Comparison of ENCODE assay signal across 27 cellular contexts in genomic region chr10:100565206-100565985, GRCh38.
"Had no signal": no experiment of that assay in that cellular context is flagged by ENCODE, and none has a peak within 500 bp of the region (broad histone marks: within the 10 kb centered on the region; RNA-seq: fewer than 3 reads in every experiment).

No MANE protein-coding gene starts in this region.

- H3K4me3 ChIP-seq: ovary, skin epidermis, tibial artery, uterus had no signal

- H3K27ac Mint-ChIP-seq: activated CD4-positive, alpha-beta memory T cell treated with anti-CD3 and anti-CD28 coated beads, Interleukin-2, amount 10 ng/mL, durations not matched to agents 7 days and 5 days; activated CD4-positive, alpha-beta T cell treated with anti-CD3 and anti-CD28 coated beads, Interleukin-2, amount 10 ng/mL, durations not matched to agents 7 days and 5 days; activated naive CD4-positive, alpha-beta T cell treated with anti-CD3 and anti-CD28 coated beads for 36 hours; activated naive CD8-positive, alpha-beta T cell treated with anti-CD3 and anti-CD28 coated beads, Interleukin-2, amount 10 ng/mL, durations not matched to agents 7 days and 5 days; dendritic cell treated with granulocyte-macrophage colony-stimulating factor and Interleukin-4, amounts not matched to agents 40 ng/mL and 50 ng/mL, for 4 days; nephron; progenitor cell of endocrine pancreas; stimulated activated effector memory CD8-positive, alpha-beta T cell treated with anti-CD3 and anti-CD28 coated beads, Interleukin-12 subunit alpha, Interleukin-12 subunit beta, amount 100 ng/mL, for 72 hours; stimulated activated naive CD8-positive, alpha-beta T cell treated with anti-CD3 and anti-CD28 coated beads, Interleukin-15, amount 100 ng/mL, for 72 hours had no signal

- H3K27me3 ChIP-seq: ovary had no signal

- H3K4me3 Mint-ChIP-seq: activated CD4-positive, alpha-beta memory T cell treated with anti-CD3 and anti-CD28 coated beads, Interleukin-2, amount 10 ng/mL, durations not matched to agents 7 days and 5 days; activated CD4-positive, alpha-beta T cell treated with anti-CD3 and anti-CD28 coated beads, Interleukin-2, amount 10 ng/mL, durations not matched to agents 7 days and 5 days; activated naive CD4-positive, alpha-beta T cell treated with anti-CD3 and anti-CD28 coated beads for 36 hours; activated naive CD8-positive, alpha-beta T cell treated with anti-CD3 and anti-CD28 coated beads, Interleukin-2, amount 10 ng/mL, durations not matched to agents 7 days and 5 days; central memory CD8-positive, alpha-beta T cell; dendritic cell treated with granulocyte-macrophage colony-stimulating factor and Interleukin-4, amounts not matched to agents 40 ng/mL and 50 ng/mL, for 4 days; nephron; stimulated activated effector memory CD8-positive, alpha-beta T cell treated with anti-CD3 and anti-CD28 coated beads, Interleukin-12 subunit alpha, Interleukin-12 subunit beta, amount 100 ng/mL, for 72 hours; stimulated activated naive CD8-positive, alpha-beta T cell treated with anti-CD3 and anti-CD28 coated beads, Interleukin-15, amount 100 ng/mL, for 72 hours had no signal

- H3K36me3 ChIP-seq: ovary, uterus had no signal

- H3K9me3 ChIP-seq: ovary, tibial artery, uterus had no signal

- FAIRE-seq: astrocyte, endometrium, frontal cortex, islet of Langerhans had no signal

- H3K27me3 Mint-ChIP-seq: central memory CD8-positive, alpha-beta T cell; stimulated activated naive CD8-positive, alpha-beta T cell treated with anti-CD3 and anti-CD28 coated beads, Interleukin-15, amount 100 ng/mL, for 72 hours had no signal

- H3K4me1 Mint-ChIP-seq: nephron had no signal

- H3K9me3 Mint-ChIP-seq: activated CD4-positive, alpha-beta memory T cell treated with anti-CD3 and anti-CD28 coated beads, Interleukin-2, amount 10 ng/mL, durations not matched to agents 7 days and 5 days; activated CD4-positive, alpha-beta T cell treated with anti-CD3 and anti-CD28 coated beads, Interleukin-2, amount 10 ng/mL, durations not matched to agents 7 days and 5 days; activated naive CD4-positive, alpha-beta T cell treated with anti-CD3 and anti-CD28 coated beads for 36 hours; activated naive CD8-positive, alpha-beta T cell treated with anti-CD3 and anti-CD28 coated beads, Interleukin-2, amount 10 ng/mL, durations not matched to agents 7 days and 5 days; central memory CD8-positive, alpha-beta T cell; dendritic cell treated with granulocyte-macrophage colony-stimulating factor and Interleukin-4, amounts not matched to agents 40 ng/mL and 50 ng/mL, for 4 days; nephron; stimulated activated effector memory CD8-positive, alpha-beta T cell treated with anti-CD3 and anti-CD28 coated beads, Interleukin-12 subunit alpha, Interleukin-12 subunit beta, amount 100 ng/mL, for 72 hours; stimulated activated naive CD8-positive, alpha-beta T cell treated with anti-CD3 and anti-CD28 coated beads, Interleukin-15, amount 100 ng/mL, for 72 hours had no signal

- H3K27ac ChIP-seq: epithelial cell of prostate, ovary, skin epidermis, tibial artery, uterus had no signal

- DNase-seq: activated CD4-positive, alpha-beta memory T cell treated with anti-CD3 and anti-CD28 coated beads, Interleukin-2, amount 10 ng/mL, durations not matched to agents 7 days and 5 days; activated CD4-positive, alpha-beta T cell treated with anti-CD3 and anti-CD28 coated beads, Interleukin-2, amount 10 ng/mL, durations not matched to agents 7 days and 5 days; activated CD4-positive, CD25-positive, alpha-beta regulatory T cell treated with anti-CD3 and anti-CD28 coated beads, Interleukin-2, amount 50 U/mL, for 72 hours; activated effector memory CD4-positive, alpha-beta T cell treated with Interleukin-2 at 50 U/mL for 16 hours; activated naive CD4-positive, alpha-beta T cell treated with anti-CD3 and anti-CD28 coated beads for 36 hours; activated naive CD8-positive, alpha-beta T cell treated with anti-CD3 and anti-CD28 coated beads, Interleukin-2, amount 10 ng/mL, durations not matched to agents 7 days and 5 days; amniotic stem cell; effector CD4-positive, alpha-beta T cell; left ventricle myocardium superior; ovary; stimulated activated CD4-positive, alpha-beta T cell treated with anti-CD3 and anti-CD28 coated beads, Interleukin-4, amount 100 ng/mL, for 24 hours; stimulated activated naive CD8-positive, alpha-beta T cell treated with anti-CD3 and anti-CD28 coated beads, Interleukin-15, amount 100 ng/mL, for 72 hours; T-helper 2 cell; tibial artery; uterus had no signal

- ATAC-seq: left ventricle myocardium superior; sciatic nerve; stimulated activated effector memory CD8-positive, alpha-beta T cell treated with anti-CD3 and anti-CD28 coated beads, Interleukin-12 subunit alpha, Interleukin-12 subunit beta, amount 100 ng/mL, for 72 hours; stimulated activated naive CD8-positive, alpha-beta T cell treated with anti-CD3 and anti-CD28 coated beads, Interleukin-15, amount 100 ng/mL, for 72 hours had no signal
